In genomic region chr22:39570226-39570625, GRCh38 we compare ENCODE assay signal across 31 cellular contexts. TPM values are rescaled to one million over a fixed set of nuclear protein-coding genes. Genes with fewer than 3 reads are reported as not detected.
"Had no signal": no experiment of that assay in that cellular context is flagged by ENCODE, and none has a peak within 500 bp of the region (broad histone marks: within the 10 kb centered on the region; RNA-seq: fewer than 3 reads in every experiment).

No MANE protein-coding gene starts in this region.

- H3K4me3 ChIP-seq: adrenal gland, body of pancreas, breast epithelium had no signal

- ATAC-seq: activated CD8-positive, alpha-beta T cell treated with anti-CD3 and anti-CD28 coated beads for 36 hours; activated naive CD4-positive, alpha-beta T cell treated with anti-CD3 and anti-CD28 coated beads, Interleukin-2, amount 50 U/mL, for 72 hours; activated T-cell treated with anti-CD3 and anti-CD28 coated beads, Interleukin-2, amount 50 U/mL, for 4 hours; activated T-cell treated with anti-CD3 and anti-CD28 coated beads, Interleukin-2, amount 50 U/mL, for 72 hours; activated T-helper 17 cell treated with anti-CD3 and anti-CD28 coated beads, Interleukin-2, amount 50 U/mL, for 72 hours; body of pancreas had no signal

- H3K27me3 ChIP-seq: adrenal gland, body of pancreas, brain microvascular endothelial cell, breast epithelium had no signal

- H3K9me3 ChIP-seq: adrenal gland, body of pancreas, breast epithelium had no signal

- H3K36me3 ChIP-seq: adrenal gland, brain microvascular endothelial cell, breast epithelium had no signal

- H3K27ac ChIP-seq: adrenal gland, body of pancreas, brain microvascular endothelial cell, breast epithelium, VCaP had no signal

- DNase-seq: activated B cell treated with CpG ODN at 0.5 μM for 24 hours; activated CD4-positive, alpha-beta memory T cell treated with anti-CD3 and anti-CD28 coated beads for 36 hours; activated CD4-positive, alpha-beta T cell treated with anti-CD3 and anti-CD28 coated beads for 4 hours; activated CD4-positive, alpha-beta T cell treated with anti-CD3 and anti-CD28 coated beads, Interleukin-2, amount 10 ng/mL, durations not matched to agents 24 days and 14 days; activated CD4-positive, alpha-beta T cell treated with anti-CD3 and anti-CD28 coated beads, Interleukin-2, amount 50 U/mL, for 1 hour; activated CD4-positive, alpha-beta T cell treated with anti-CD3 and anti-CD28 coated beads, Interleukin-2, amount 50 U/mL, for 4 hours; activated CD4-positive, CD25-positive, alpha-beta regulatory T cell treated with anti-CD3 and anti-CD28 coated beads, Interleukin-2, amount 50 U/mL, for 72 hours; activated CD8-positive, alpha-beta memory T cell treated with anti-CD3 and anti-CD28 coated beads, Interleukin-2, amount 50 U/mL, for 4 hours; activated CD8-positive, alpha-beta T cell treated with anti-CD3 and anti-CD28 coated beads for 36 hours; activated effector memory CD4-positive, alpha-beta T cell treated with anti-CD3 and anti-CD28 coated beads, Interleukin-2, amount 50 U/mL, for 16 hours; activated gamma-delta T cell treated with Interleukin-2 at 50 U/mL for 16 hours; activated naive CD4-positive, alpha-beta T cell; activated naive CD4-positive, alpha-beta T cell treated with anti-CD3 and anti-CD28 coated beads for 36 hours; activated naive CD4-positive, alpha-beta T cell treated with anti-CD3 and anti-CD28 coated beads, Interleukin-2, amount 50 U/mL, for 16 hours; activated naive CD8-positive, alpha-beta T cell treated with anti-CD3 and anti-CD28 coated beads for 36 hours; activated T-cell treated with anti-CD3 and anti-CD28 coated beads for 4 hours; activated T-cell treated with anti-CD3 and anti-CD28 coated beads, Interleukin-2, amount 50 U/mL, for 1 hour; activated T-cell treated with anti-CD3 and anti-CD28 coated beads, Interleukin-2, amount 50 U/mL, for 4 hours; activated T-cell treated with anti-CD3 and anti-CD28 coated beads, Interleukin-2, amount 50 U/mL, for 72 hours; adrenal gland; amniotic stem cell; aorta; body of pancreas; brain microvascular endothelial cell; central memory CD4-positive, alpha-beta T cell; T-helper 2 cell; T-helper 9 cell had no signal

- H3K4me1 ChIP-seq: body of pancreas, breast epithelium had no signal

RNA-seq across cellular contexts. Expression of gene CACNA1I, which starts 0.3 kb away (rescaled TPM):
- total RNA-seq: activated B cell treated with CpG ODN at 0.5 μM for 24 hours had no signal
- polyA plus RNA-seq: aorta had no signal
